In the genomic region with DNA sequence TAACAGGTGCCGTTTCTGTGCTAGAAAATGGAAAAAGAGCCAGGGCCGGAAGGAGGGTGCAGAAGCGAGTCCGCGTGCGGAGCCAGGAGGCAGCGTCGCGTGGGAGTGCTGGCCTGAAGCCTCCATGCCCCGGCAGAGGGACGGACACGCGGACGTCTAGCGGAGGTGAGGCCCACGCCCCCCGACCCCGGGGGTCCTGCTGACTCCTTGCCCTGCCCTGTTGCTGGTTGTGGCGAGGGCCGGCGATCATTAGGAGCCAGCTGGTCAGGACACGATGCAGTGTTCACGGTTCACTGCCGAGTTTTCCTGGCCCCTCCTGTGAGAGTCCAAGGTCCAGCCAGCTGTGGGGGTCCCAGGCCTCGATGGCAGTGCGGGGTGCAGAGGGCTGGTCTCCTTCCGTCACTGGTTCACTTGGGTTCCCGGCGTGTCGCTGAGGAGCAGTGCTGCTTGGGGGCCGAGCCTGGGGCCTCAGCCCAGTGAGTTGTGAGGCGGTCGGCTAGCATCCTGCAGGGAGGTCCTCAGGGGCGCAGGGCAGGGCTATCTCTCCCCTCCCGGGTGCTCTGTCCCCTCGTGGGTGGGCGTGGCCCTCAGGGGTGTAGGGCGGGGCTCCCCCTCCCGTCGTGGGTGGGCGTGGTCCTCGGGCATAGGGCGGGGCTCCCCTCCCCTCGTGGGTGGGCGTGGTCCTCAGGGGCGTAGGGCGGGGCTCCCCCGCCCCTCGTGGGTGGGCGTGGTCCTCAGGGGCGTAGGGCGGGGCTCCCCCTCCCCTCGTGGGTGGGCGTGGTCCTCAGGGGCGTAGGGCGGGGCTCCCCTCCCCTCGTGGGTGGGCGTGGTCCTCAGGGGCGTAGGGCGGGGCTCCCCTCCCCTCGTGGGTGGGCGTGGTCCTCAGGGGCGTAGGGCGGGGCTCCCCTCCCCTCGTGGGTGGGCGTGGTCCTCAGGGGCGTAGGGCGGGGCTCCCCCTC, we compare ENCODE assay signal across 1 cellular context.
A peak's percentile ranks its signal among the peaks of the same experiment; 100 is the strongest.
TF ChIP-seq lines count a peak whose summit lies in the region.

No MANE protein-coding gene starts in this region.

TF ChIP-seq in K562, 482 proteins besides CTCF, POLR2A, EP300 and RAD21:
- TF ChIP-seq FIP1L1 (IDR thresholded peaks at IDR 0.05; ENCODE audit: low read depth, low read length, poor library complexity, severe bottlenecking) (peak; percentile 32), POLR2G (IDR thresholded peaks at IDR 0.05; ENCODE audit: low read depth, low read length) (peak; percentile 48; the same call in 1 of the 2 replicates), SAFB (IDR thresholded peaks at IDR 0.05; ENCODE audit: borderline replicate concordance, low read depth, low read length) (peak; percentile 73)
- TF ChIP-seq, protein P1, sequence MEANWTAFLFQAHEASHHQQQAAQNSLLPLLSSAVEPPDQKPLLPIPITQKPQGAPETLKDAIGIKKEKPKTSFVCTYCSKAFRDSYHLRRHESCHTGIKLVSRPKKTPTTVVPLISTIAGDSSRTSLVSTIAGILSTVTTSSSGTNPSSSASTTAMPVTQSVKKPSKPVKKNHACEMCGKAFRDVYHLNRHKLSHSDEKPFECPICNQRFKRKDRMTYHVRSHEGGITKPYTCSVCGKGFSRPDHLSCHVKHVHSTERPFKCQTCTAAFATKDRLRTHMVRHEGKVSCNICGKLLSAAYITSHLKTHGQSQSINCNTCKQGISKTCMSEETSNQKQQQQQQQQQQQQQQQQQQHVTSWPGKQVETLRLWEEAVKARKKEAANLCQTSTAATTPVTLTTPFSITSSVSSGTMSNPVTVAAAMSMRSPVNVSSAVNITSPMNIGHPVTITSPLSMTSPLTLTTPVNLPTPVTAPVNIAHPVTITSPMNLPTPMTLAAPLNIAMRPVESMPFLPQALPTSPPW (CRISPR knock-in tag; IDR thresholded peaks at IDR 0.05): peak; percentile 82; the same call in 1 of the 2 replicates
- TF ChIP-seq, protein P2, sequence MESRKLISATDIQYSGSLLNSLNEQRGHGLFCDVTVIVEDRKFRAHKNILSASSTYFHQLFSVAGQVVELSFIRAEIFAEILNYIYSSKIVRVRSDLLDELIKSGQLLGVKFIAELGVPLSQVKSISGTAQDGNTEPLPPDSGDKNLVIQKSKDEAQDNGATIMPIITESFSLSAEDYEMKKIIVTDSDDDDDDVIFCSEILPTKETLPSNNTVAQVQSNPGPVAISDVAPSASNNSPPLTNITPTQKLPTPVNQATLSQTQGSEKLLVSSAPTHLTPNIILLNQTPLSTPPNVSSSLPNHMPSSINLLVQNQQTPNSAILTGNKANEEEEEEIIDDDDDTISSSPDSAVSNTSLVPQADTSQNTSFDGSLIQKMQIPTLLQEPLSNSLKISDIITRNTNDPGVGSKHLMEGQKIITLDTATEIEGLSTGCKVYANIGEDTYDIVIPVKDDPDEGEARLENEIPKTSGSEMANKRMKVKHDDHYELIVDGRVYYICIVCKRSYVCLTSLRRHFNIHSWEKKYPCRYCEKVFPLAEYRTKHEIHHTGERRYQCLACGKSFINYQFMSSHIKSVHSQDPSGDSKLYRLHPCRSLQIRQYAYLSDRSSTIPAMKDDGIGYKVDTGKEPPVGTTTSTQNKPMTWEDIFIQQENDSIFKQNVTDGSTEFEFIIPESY (CRISPR knock-in tag; IDR thresholded peaks at IDR 0.05): peak; percentile 78
